ENCODE assay signal across 10 cellular contexts in the genomic region with DNA sequence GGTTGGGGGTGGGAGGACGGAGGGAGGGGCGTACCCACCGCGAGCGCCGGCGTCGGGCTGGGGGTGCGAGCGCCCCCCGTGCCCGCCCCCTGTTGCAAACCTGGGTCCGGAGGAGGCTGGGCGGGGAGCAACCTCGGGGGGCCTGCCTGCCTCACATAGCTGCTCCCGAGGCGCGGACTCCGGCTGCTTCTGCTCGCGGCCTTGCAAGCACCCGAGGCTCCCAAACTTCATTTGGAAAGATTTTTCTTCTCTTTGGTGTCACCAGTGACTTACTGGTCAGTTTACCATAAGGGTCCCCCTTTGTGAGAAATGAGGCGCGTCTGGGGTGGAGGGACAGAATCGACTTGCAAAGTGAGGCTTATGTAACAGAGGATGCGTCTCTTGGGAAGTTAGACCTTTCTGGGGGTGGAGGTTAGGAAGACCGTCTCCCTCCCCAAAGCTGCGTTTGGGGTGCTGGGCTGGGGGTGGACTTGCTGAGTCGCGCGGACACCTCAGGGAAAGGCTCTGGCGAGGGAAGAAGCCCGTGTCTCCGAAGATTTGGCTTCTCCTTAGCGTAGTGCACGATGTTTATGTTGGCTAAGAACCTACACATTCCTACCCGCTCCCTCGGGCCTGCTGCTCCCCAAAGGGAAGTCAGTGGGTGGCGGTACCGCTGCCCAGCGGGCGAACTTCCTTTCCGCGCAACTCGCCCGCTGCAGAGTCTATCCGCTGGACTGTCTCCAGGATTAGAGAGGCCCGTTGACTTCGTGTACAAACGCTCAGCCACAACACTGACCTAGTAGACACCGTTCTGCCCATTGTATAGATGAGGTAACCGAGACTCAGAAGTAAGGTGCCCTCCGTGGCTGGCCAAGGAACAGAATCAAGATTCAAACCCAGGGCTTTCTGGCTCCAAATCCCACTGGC. TPM values are rescaled to one million over a fixed set of nuclear protein-coding genes. Genes with fewer than 3 reads are reported as not detected.
A peak's percentile ranks its signal among the peaks of the same experiment; 100 is the strongest.
DNase-seq lines count a peak whose midpoint lies in the region; ATAC-seq and TF ChIP-seq lines count a peak whose summit lies in the region.
"Had no signal": no experiment of that assay in that cellular context is flagged by ENCODE, and none has a peak within 500 bp of the region (broad histone marks: within the 10 kb centered on the region; RNA-seq: fewer than 3 reads in every experiment).

No MANE protein-coding gene starts in this region.

- peak overlapping the region; percentile 66 for H3K4me3 Mint-ChIP-seq in CD4-positive, alpha-beta T cell
- H3K4me3 Mint-ChIP-seq in activated naive CD8-positive, alpha-beta T cell, result peak overlapping the region; percentile 72

- no peak overlapping the region for H3K27ac ChIP-seq in CD4-positive, alpha-beta T cell (ENCODE audit: low read depth, low read length)
- no peak overlapping the region for H3K27ac ChIP-seq in iPS-18a (ENCODE audit: low read length)
- H3K27ac ChIP-seq: HL-60 had no signal

- peak overlapping the region; percentile 74 for H3K4me2 ChIP-seq in skeletal muscle satellite cell (ENCODE audit: low read length)

- H3K4me3 ChIP-seq in HFF-Myc (replicated peaks; ENCODE audit: low read depth, low read length) (peak overlapping the region; percentile 25), iPS-18a (ENCODE audit: low read length) (peak overlapping the region; percentile 72), skeletal muscle satellite cell (ENCODE audit: low read length) (peak overlapping the region; percentile 45)

- POLR2A ChIA-PET in CD4-positive, alpha-beta T cell (lab: Charles Lee), result no interaction called here

- no peak for ATAC-seq in CD4-positive, alpha-beta T cell (ENCODE audit: poor library complexity)

- H3K9me3 Mint-ChIP-seq in CD4-positive, alpha-beta T cell, result no peaks in the 10 kb centered on the region
- H3K9me3 Mint-ChIP-seq in activated naive CD8-positive, alpha-beta T cell (ENCODE audit: low read depth), result no peaks in the 10 kb centered on the region

- no peaks in the 10 kb centered on the region for H3K36me3 Mint-ChIP-seq in CD4-positive, alpha-beta T cell (ENCODE audit: low read depth)
- no peaks in the 10 kb centered on the region for H3K36me3 Mint-ChIP-seq in activated naive CD8-positive, alpha-beta T cell

- peak overlapping the region; percentile 58 for H3K9ac ChIP-seq in iPS-18a (ENCODE audit: low read length)
- H3K9ac ChIP-seq in skeletal muscle satellite cell (ENCODE audit: low read depth, low read length), result no peak overlapping the region

- no peak for TF ChIP-seq CTCF in CD4-positive, alpha-beta T cell (IDR thresholded peaks at IDR 0.05)
- TF ChIP-seq CTCF in HFF-Myc (IDR thresholded peaks at IDR 0.05; ENCODE audit: low read depth, low read length, missing control alignments), result no peak

- H3K36me3 ChIP-seq in iPS-18a (ENCODE audit: control insufficient read depth, low read depth, low read length) (no peaks in the 10 kb centered on the region), skeletal muscle satellite cell (ENCODE audit: insufficient read depth, low read length) (no peaks in the 10 kb centered on the region)

- no peak for DNase-seq in CD4-positive, alpha-beta T cell
- no peak for DNase-seq in HFF-Myc (ENCODE audit: extremely low read depth, low read depth)
- DNase-seq in GM19240 (ENCODE audit: insufficient read length, low spot score), result no peak
- no peak for DNase-seq in ecto neural progenitor cell (ENCODE audit: low spot score)
- DNase-seq in cortex of kidney (lab: John Stamatoyannopoulos, UW), result no peak

- CTCF ChIA-PET in CD4-positive, alpha-beta T cell (lab: Charles Lee), result no interaction called here

- H3K9me3 ChIP-seq in CD4-positive, alpha-beta T cell (ENCODE audit: control insufficient read depth, low read length), result no peaks in the 10 kb centered on the region
- H3K9me3 ChIP-seq in iPS-18a (ENCODE audit: control insufficient read depth, low read depth, low read length), result no peaks in the 10 kb centered on the region
- H3K9me3 ChIP-seq in skeletal muscle satellite cell (replicated peaks; ENCODE audit: low read length), result no peaks in the 10 kb centered on the region

- peaks cover 38% of the 10 kb centered on the region for H3K27me3 ChIP-seq in CD4-positive, alpha-beta T cell (ENCODE audit: control insufficient read depth, insufficient read depth, low read length)
- H3K27me3 ChIP-seq in iPS-18a (ENCODE audit: control insufficient read depth, insufficient read depth, low read length), result peaks cover 30% of the 10 kb centered on the region
- H3K27me3 ChIP-seq in skeletal muscle satellite cell (ENCODE audit: control insufficient read depth, insufficient read depth, low read length), result peaks cover 66% of the 10 kb centered on the region

- H3K27ac Mint-ChIP-seq in CD4-positive, alpha-beta T cell, result no peak overlapping the region
- no peak overlapping the region for H3K27ac Mint-ChIP-seq in activated naive CD8-positive, alpha-beta T cell

- peaks cover 15% of the 10 kb centered on the region for H3K4me1 ChIP-seq in iPS-18a (ENCODE audit: control insufficient read depth, low read depth, low read length)
- H3K4me1 ChIP-seq in skeletal muscle satellite cell (ENCODE audit: control insufficient read depth, insufficient read depth, low read length), result peaks cover 13% of the 10 kb centered on the region

- intact Hi-C loops in CD4-positive, alpha-beta T cell (cut with DNase I, micrococcal nuclease), result no loop called here

- peaks cover 79% of the 10 kb centered on the region for H3K27me3 Mint-ChIP-seq in CD4-positive, alpha-beta T cell
- H3K27me3 Mint-ChIP-seq in activated naive CD8-positive, alpha-beta T cell, result peaks cover 32% of the 10 kb centered on the region

- H3K4me1 Mint-ChIP-seq in CD4-positive, alpha-beta T cell (ENCODE audit: low read depth), result peaks cover 7% of the 10 kb centered on the region
- peaks cover 7% of the 10 kb centered on the region for H3K4me1 Mint-ChIP-seq in activated naive CD8-positive, alpha-beta T cell (ENCODE audit: low read depth)

RNA-seq across cellular contexts. Expression of a gene that starts 0.6 kb away (rescaled TPM):
- total RNA-seq in CD4-positive, alpha-beta T cell, result not detected
- total RNA-seq in skeletal muscle satellite cell (2012; rRNA removed), result not detected in 2 replicates
- total RNA-seq: mononuclear cell had no signal
